In genomic region chr16:55123652-55124051, GRCh38 we compare ENCODE assay signal across 6 cellular contexts.
"Had no signal": no experiment of that assay in that cellular context is flagged by ENCODE, and none has a peak within 500 bp of the region (broad histone marks: within the 10 kb centered on the region; RNA-seq: fewer than 3 reads in every experiment).

No MANE protein-coding gene starts in this region.

- ATAC-seq: K562 had no signal

- H3K4me3 ChIP-seq: K562 had no signal

- DNase-seq: KBM-7, KG1 had no signal

- H3K4me2 ChIP-seq: KMS-11 had no signal

- H3K27ac ChIP-seq: HL-60, KMS-11 had no signal

- FAIRE-seq: HTR-8/SVneo, K562 had no signal

- H3K9ac ChIP-seq: KMS-11 had no signal
